ENCODE assay signal across 1 cellular context in the genomic region with DNA sequence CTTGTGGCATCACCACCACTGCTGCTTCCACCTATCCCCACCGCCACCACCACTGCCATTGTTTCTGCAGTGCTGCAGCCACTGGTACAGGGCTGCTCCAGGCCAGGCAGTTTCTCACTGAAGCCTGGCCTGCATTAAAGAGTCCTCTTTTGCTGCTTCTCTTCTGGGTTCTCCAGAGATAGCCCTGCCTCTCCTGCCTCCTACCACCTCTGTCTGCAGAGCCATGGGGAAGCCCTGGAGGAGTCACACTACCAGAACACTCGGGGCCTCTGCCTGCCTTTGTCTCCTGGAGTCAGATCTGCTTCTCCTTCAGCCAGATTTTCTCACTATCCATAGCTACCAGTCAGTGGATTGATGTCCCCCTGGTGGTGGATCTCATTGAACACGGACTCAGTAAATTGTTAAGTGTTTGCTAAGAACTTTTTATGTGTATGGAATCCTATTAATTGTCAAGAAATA.
TF ChIP-seq lines count a peak whose summit lies in the region.

No MANE protein-coding gene starts in this region.

TF ChIP-seq in GM23338, 12 proteins besides CTCF, POLR2A, EP300 and RAD21:
- TF ChIP-seq, protein P1, sequence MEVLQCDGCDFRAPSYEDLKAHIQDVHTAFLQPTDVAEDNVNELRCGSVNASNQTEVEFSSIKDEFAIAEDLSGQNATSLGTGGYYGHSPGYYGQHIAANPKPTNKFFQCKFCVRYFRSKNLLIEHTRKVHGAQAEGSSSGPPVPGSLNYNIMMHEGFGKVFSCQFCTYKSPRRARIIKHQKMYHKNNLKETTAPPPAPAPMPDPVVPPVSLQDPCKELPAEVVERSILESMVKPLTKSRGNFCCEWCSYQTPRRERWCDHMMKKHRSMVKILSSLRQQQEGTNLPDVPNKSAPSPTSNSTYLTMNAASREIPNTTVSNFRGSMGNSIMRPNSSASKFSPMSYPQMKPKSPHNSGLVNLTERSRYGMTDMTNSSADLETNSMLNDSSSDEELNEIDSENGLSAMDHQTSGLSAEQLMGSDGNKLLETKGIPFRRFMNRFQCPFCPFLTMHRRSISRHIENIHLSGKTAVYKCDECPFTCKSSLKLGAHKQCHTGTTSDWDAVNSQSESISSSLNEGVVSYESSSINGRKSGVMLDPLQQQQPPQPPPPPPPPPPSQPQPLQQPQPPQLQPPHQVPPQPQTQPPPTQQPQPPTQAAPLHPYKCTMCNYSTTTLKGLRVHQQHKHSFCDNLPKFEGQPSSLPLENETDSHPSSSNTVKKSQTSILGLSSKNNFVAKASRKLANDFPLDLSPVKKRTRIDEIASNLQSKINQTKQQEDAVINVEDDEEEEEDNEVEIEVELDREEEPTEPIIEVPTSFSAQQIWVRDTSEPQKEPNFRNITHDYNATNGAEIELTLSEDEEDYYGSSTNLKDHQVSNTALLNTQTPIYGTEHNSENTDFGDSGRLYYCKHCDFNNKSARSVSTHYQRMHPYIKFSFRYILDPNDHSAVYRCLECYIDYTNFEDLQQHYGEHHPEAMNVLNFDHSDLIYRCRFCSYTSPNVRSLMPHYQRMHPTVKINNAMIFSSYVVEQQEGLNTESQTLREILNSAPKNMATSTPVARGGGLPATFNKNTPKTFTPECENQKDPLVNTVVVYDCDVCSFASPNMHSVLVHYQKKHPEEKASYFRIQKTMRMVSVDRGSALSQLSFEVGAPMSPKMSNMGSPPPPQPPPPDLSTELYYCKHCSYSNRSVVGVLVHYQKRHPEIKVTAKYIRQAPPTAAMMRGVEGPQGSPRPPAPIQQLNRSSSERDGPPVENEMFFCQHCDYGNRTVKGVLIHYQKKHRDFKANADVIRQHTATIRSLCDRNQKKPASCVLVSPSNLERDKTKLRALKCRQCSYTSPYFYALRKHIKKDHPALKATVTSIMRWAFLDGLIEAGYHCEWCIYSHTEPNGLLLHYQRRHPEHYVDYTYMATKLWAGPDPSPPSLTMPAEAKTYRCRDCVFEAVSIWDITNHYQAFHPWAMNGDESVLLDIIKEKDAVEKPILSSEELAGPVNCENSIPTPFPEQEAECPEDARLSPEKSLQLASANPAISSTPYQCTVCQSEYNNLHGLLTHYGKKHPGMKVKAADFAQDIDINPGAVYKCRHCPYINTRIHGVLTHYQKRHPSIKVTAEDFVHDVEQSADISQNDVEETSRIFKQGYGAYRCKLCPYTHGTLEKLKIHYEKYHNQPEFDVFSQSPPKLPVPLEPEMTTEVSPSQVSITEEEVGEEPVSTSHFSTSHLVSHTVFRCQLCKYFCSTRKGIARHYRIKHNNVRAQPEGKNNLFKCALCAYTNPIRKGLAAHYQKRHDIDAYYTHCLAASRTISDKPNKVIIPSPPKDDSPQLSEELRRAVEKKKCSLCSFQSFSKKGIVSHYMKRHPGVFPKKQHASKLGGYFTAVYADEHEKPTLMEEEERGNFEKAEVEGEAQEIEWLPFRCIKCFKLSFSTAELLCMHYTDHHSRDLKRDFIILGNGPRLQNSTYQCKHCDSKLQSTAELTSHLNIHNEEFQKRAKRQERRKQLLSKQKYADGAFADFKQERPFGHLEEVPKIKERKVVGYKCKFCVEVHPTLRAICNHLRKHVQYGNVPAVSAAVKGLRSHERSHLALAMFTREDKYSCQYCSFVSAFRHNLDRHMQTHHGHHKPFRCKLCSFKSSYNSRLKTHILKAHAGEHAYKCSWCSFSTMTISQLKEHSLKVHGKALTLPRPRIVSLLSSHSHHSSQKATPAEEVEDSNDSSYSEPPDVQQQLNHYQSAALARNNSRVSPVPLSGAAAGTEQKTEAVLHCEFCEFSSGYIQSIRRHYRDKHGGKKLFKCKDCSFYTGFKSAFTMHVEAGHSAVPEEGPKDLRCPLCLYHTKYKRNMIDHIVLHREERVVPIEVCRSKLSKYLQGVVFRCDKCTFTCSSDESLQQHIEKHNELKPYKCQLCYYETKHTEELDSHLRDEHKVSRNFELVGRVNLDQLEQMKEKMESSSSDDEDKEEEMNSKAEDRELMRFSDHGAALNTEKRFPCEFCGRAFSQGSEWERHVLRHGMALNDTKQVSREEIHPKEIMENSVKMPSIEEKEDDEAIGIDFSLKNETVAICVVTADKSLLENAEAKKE (CRISPR knock-in tag; IDR thresholded peaks at IDR 0.05) = peak; percentile 53; the same call in 1 of the 2 replicates
- no peak for TF ChIP-seq ZNF331 (CRISPR knock-in tag; IDR thresholded peaks at IDR 0.05; ENCODE audit: low read depth)
